Comparison of ENCODE assay signal across 1 cellular context in genomic region chr20:51712501-51713212, GRCh38.
TF ChIP-seq lines count a peak whose summit lies in the region.

No MANE protein-coding gene starts in this region.

TF ChIP-seq in HepG2, 621 proteins besides CTCF, POLR2A, EP300 and RAD21 (continued from another document and continues in another):
- TF ChIP-seq ZNF609 (CRISPR knock-in tag; IDR thresholded peaks at IDR 0.05; ENCODE audit: borderline replicate concordance) (no peak), SMAD9 (CRISPR knock-in tag; IDR thresholded peaks at IDR 0.05) (no peak), ARNT2 (CRISPR knock-in tag; IDR thresholded peaks at IDR 0.05; ENCODE audit: low read depth) (no peak), PRMT3 (CRISPR knock-in tag; IDR thresholded peaks at IDR 0.05; ENCODE audit: borderline replicate concordance, low read depth) (no peak), ZNF710 (CRISPR knock-in tag; IDR thresholded peaks at IDR 0.05; ENCODE audit: borderline replicate concordance) (no peak), MTF1 (CRISPR knock-in tag; IDR thresholded peaks at IDR 0.05) (no peak), ZBTB14 (CRISPR knock-in tag; IDR thresholded peaks at IDR 0.05) (no peak), TGIF2 (CRISPR knock-in tag; IDR thresholded peaks at IDR 0.05) (no peak), NKX3-1 (CRISPR knock-in tag; IDR thresholded peaks at IDR 0.05) (no peak), RFXAP (CRISPR knock-in tag; IDR thresholded peaks at IDR 0.05; ENCODE audit: borderline replicate concordance) (no peak), DDIT3 (CRISPR knock-in tag; IDR thresholded peaks at IDR 0.05) (no peak), ZNF414 (CRISPR knock-in tag; IDR thresholded peaks at IDR 0.05) (no peak), SALL2 (CRISPR knock-in tag; IDR thresholded peaks at IDR 0.05) (no peak), ZNF160 (CRISPR knock-in tag; IDR thresholded peaks at IDR 0.05) (no peak), ZFY (CRISPR knock-in tag; IDR thresholded peaks at IDR 0.05) (0 out of 2 replicates have a peak, but pooled peaks have one; percentile 26), SNAI1 (CRISPR knock-in tag; IDR thresholded peaks at IDR 0.05; ENCODE audit: borderline replicate concordance) (no peak), ZNF709 (CRISPR knock-in tag; IDR thresholded peaks at IDR 0.05) (no peak), ATF5 (CRISPR knock-in tag; IDR thresholded peaks at IDR 0.05; ENCODE audit: low read depth) (no peak), MXD3 (CRISPR knock-in tag; IDR thresholded peaks at IDR 0.05) (no peak), KLF13 (CRISPR knock-in tag; IDR thresholded peaks at IDR 0.05) (no peak), ZEB1 (IDR thresholded peaks at IDR 0.05; ENCODE audit: insufficient replicate concordance, low read depth) (no peak), HMGA1 (CRISPR knock-in tag; conservative IDR thresholded peaks at IDR 0.05) (no peak), SKI (IDR thresholded peaks at IDR 0.05; ENCODE audit: partially characterized antibody) (no peak), NFATC3 (CRISPR knock-in tag; IDR thresholded peaks at IDR 0.05) (no peak), MAZ (IDR thresholded peaks at IDR 0.05; ENCODE audit: borderline replicate concordance, low read depth, low read length) (no peak), MAZ (CRISPR knock-in tag; IDR thresholded peaks at IDR 0.05; ENCODE audit: low read depth) (no peak), ZNF816 (CRISPR knock-in tag; IDR thresholded peaks at IDR 0.05; ENCODE audit: borderline replicate concordance) (no peak), BRD4 (CRISPR knock-in tag; IDR thresholded peaks at IDR 0.05) (no peak), BRCA1 (CRISPR knock-in tag; IDR thresholded peaks at IDR 0.05) (no peak), ELF3 (CRISPR knock-in tag; IDR thresholded peaks at IDR 0.05) (no peak), NFKBIZ (CRISPR knock-in tag; IDR thresholded peaks at IDR 0.05) (no peak), FOXC1 (CRISPR knock-in tag; IDR thresholded peaks at IDR 0.05; ENCODE audit: borderline replicate concordance) (0 out of 2 replicates have a peak, but pooled peaks have one; percentile 21), DZIP1 (CRISPR knock-in tag; IDR thresholded peaks at IDR 0.05) (no peak), ATRX (CRISPR knock-in tag; IDR thresholded peaks at IDR 0.05; ENCODE audit: borderline replicate concordance) (no peak), ZNF672 (CRISPR knock-in tag; IDR thresholded peaks at IDR 0.05) (no peak), KDM5B (CRISPR knock-in tag; IDR thresholded peaks at IDR 0.05; ENCODE audit: borderline replicate concordance) (no peak), U2AF2 (IDR thresholded peaks at IDR 0.05; ENCODE audit: low read depth, low read length) (no peak), RARG (CRISPR knock-in tag; IDR thresholded peaks at IDR 0.05; ENCODE audit: low read depth) (no peak), CREB1 (IDR thresholded peaks at IDR 0.05) (no peak), CREB1 (CRISPR knock-in tag; IDR thresholded peaks at IDR 0.05) (no peak), SRY (CRISPR knock-in tag; IDR thresholded peaks at IDR 0.05) (peak; percentile 56; the same call in 1 of the 2 replicates), ZNF24 (IDR thresholded peaks at IDR 0.05) (no peak), ZNF260 (CRISPR knock-in tag; IDR thresholded peaks at IDR 0.05; ENCODE audit: borderline replicate concordance, low read depth) (no peak), ZFP36L1 (CRISPR knock-in tag; IDR thresholded peaks at IDR 0.05) (no peak), ZBTB33 (CRISPR knock-in tag; IDR thresholded peaks at IDR 0.05) (peak; percentile 95), ZBTB38 (CRISPR knock-in tag; IDR thresholded peaks at IDR 0.05) (peak; percentile 99), ZNF704 (CRISPR knock-in tag; IDR thresholded peaks at IDR 0.05; ENCODE audit: borderline replicate concordance) (no peak), RORA (CRISPR knock-in tag; IDR thresholded peaks at IDR 0.05) (no peak), SP5 (CRISPR knock-in tag; IDR thresholded peaks at IDR 0.05; ENCODE audit: borderline replicate concordance, low read depth) (no peak)
